8 cellular contexts compared by ENCODE assay signal in the genomic region with DNA sequence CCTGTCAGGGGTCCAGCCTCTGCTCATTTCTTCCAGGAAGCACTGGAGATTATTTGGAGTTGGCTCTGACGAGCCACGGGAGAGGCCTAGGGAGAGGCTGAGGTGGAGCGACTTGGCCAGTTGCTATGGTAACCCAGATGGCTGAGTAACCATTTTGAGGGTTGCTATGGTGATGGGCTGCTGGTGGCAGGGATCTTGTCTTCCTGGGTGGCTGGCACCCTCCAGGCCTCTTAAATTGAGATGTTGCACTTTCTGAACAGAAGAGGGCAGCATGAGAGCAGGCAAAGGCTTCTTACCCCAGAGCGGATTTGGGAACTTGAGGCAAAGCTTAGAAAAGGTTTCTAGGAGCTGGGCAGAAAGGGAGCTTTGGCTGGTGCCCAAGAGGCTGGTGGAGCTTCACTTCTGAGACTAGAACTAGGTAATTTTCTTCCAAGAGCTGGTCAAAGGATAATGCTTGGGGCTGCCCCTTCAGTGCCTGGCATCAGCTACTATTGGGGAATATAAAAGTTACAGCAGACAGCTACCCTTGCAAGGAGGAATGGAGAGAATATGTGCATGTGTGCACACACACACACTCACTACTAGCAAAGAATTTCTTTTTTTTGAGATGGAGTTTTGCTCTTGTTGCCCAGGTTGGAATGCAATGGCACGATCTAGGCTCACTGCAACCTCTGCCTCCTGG.
DNase-seq lines count a peak whose midpoint lies in the region; ATAC-seq and TF ChIP-seq lines count a peak whose summit lies in the region.

No MANE protein-coding gene starts in this region.

- H3K4me2 ChIP-seq in KMS-11: peak overlapping the region; percentile 37

- H3K36me3 ChIP-seq in KMS-11 (ENCODE audit: insufficient read depth): no peaks in the 10 kb centered on the region
- H3K36me3 ChIP-seq in esophagus muscularis mucosa: no peaks in the 10 kb centered on the region

- H3K27me3 ChIP-seq in KMS-11 (ENCODE audit: insufficient read depth, low read depth) (no peaks in the 10 kb centered on the region), esophagus muscularis mucosa (no peaks in the 10 kb centered on the region)

- no peak overlapping the region for H3K9ac ChIP-seq in KMS-11

- no peaks in the 10 kb centered on the region for H3K79me2 ChIP-seq in KMS-11 (ENCODE audit: insufficient read depth, low read depth)

- WGBS in esophagus muscularis mucosa: 0% methylated on average over 2 of the region's 5 CpGs

- TF ChIP-seq EP300 in esophagus muscularis mucosa (IDR thresholded peaks at IDR 0.05): no peak

- H3K4me1 ChIP-seq in KMS-11 (ENCODE audit: low read depth, poor library complexity, severe bottlenecking) (peaks cover 30% of the 10 kb centered on the region), esophagus muscularis mucosa (peaks cover 18 to 31% (median 23%) of the 10 kb centered on the region in 4 donors)

- TF ChIP-seq CTCF in KMS-11 (conservative IDR thresholded peaks at IDR 0.05; ENCODE audit: low read depth, low read length) (peak; percentile 78), esophagus muscularis mucosa (IDR thresholded peaks at IDR 0.05) (peak; percentile 62 to 85 (median 82))

- H3K9me3 Mint-ChIP-seq in naive B cell: no peaks in the 10 kb centered on the region

- no peaks in the 10 kb centered on the region for H3K27me3 Mint-ChIP-seq in naive B cell

- no peaks in the 10 kb centered on the region for H3K36me3 Mint-ChIP-seq in naive B cell

- peak; percentile 90 for DNase-seq in DMS153 (lab: John Stamatoyannopoulos, UW)
- DNase-seq in OCI-M1 (lab: John Stamatoyannopoulos, UW): peak; percentile 85
- DNase-seq in activated T-cell treated with anti-CD3 and anti-CD28 coated beads, Interleukin-2, amount 50 U/mL, for 1 hour: peak; percentile 62
- no peak for DNase-seq in esophagus muscularis mucosa (ENCODE audit: extremely low spot score)
- peak; percentile 72 for DNase-seq in naive B cell
- peak in 42 of 49 donors; percentile 22 to 92 (median 54) for DNase-seq in substantia nigra (lab: John Stamatoyannopoulos, UW)

- intact Hi-C loops in esophagus muscularis mucosa (cut with DNase I): loop anchor here (2.0 to 10.0 kb wide), 2 partner anchors 236 to 440 kb away; no protein-coding TSS in a partner anchor

- H3K4me3 Mint-ChIP-seq in naive B cell: peak overlapping the region in 1 of 8 donors; percentile 6

- H3K4me3 ChIP-seq in KMS-11 (IDR thresholded peaks at IDR 0.05; ENCODE audit: insufficient read depth, low read depth, low read length): no peak overlapping the region
- no peak overlapping the region for H3K4me3 ChIP-seq in esophagus muscularis mucosa

- H3K27ac Mint-ChIP-seq in naive B cell: peak overlapping the region in 1 of 6 donors; percentile 35

- peak; percentile 26 to 42 for ATAC-seq in naive B cell (ENCODE audit: low read depth in 2 of 2)
- no peak for ATAC-seq in GM18873 (IDR thresholded peaks at IDR 0.05; ENCODE audit: low FRiP score, unreplicated experiment)

- H3K27ac ChIP-seq in KMS-11 (no peak overlapping the region), esophagus muscularis mucosa (replicated peaks in 1 of 4) (no peak overlapping the region), substantia nigra (ENCODE audit: low read depth, low read length, poor library complexity, severe bottlenecking) (peak overlapping the region; percentile 23)

- H4K20me1 ChIP-seq in KMS-11 (ENCODE audit: insufficient read depth): no peaks in the 10 kb centered on the region

- H3K4me1 Mint-ChIP-seq in naive B cell: peaks cover 23 to 28% (median 26%) of the 10 kb centered on the region in 3 donors

- no peak for TF ChIP-seq POLR2A in esophagus muscularis mucosa (IDR thresholded peaks at IDR 0.05; ENCODE audit: low read depth)

- no peaks in the 10 kb centered on the region for H3K9me3 ChIP-seq in esophagus muscularis mucosa

- H2AFZ ChIP-seq in KMS-11 (ENCODE audit: low read depth): peak overlapping the region; percentile 28; the same call in 1 of the 2 replicates
